Comparison of ENCODE assay signal across 8 cellular contexts in genomic region chr1:156927215-156928042, GRCh38. TPM values are rescaled to one million over a fixed set of nuclear protein-coding genes. Genes with fewer than 3 reads are reported as not detected.
DNase-seq lines count a peak whose midpoint lies in the region; ATAC-seq and TF ChIP-seq lines count a peak whose summit lies in the region.

No MANE protein-coding gene starts in this region.

- H3K27me3 ChIP-seq in A673 (replicated peaks; ENCODE audit: insufficient read depth, low read depth, low read length, poor library complexity), result peaks cover 35% of the 10 kb centered on the region

- H3K36me3 ChIP-seq in A673 (ENCODE audit: insufficient read depth, low read length, poor library complexity, severe bottlenecking), result no peaks in the 10 kb centered on the region

- peak; percentile 81 for TF ChIP-seq CTCF in A673 (conservative IDR thresholded peaks at IDR 0.05; ENCODE audit: low read depth, low read length)

- DNase-seq in A673 (ENCODE audit: low spot score) (peak; percentile 85), GM19240 (ENCODE audit: insufficient read length, low spot score) (peak; percentile 54), NCI-H2196 treated with DMSO at 0.1 percent for 48 hours (lab: John Stamatoyannopoulos, UW; ENCODE audit: unreplicated experiment) (peak; percentile 66), dermis microvascular lymphatic vessel endothelial cell (ENCODE audit: low read depth in 2 of 2) (peak; percentile 46 to 80), lung microvascular endothelial cell (ENCODE audit: low read depth in 2 of 2) (peak; percentile 82)
- peak; percentile 85 for DNase-seq in activated CD4-positive, alpha-beta T cell treated with anti-CD3 and anti-CD28 coated beads for 48 hours
- peak; percentile 46 to 52 for DNase-seq in stimulated activated CD8-positive, alpha-beta memory T cell treated with anti-CD3 and anti-CD28 coated beads, Interleukin-15, amount 100 ng/mL, for 48 hours (ENCODE audit: low read depth in 2 of 2)

- no TSS peak for BruUV-seq in A673 (replicated peaks; lab: Mats Ljungman, UMichigan)

- peak overlapping the region; percentile 31 for H3K4me3 ChIP-seq in A673 (ENCODE audit: low read depth, low read length, poor library complexity, severe bottlenecking)

- POLR2A ChIA-PET in A673 (lab: Charles Lee; ENCODE audit: low non-redundant PET), result no interaction called here

- intact Hi-C loops in A673 (cut with micrococcal nuclease; ENCODE audit: unreplicated experiment), result loop anchor here (2.0 to 10.0 kb wide), 2 partner anchors 35 to 243 kb away; partner anchors contain the start of gene PEAR1

- no peak overlapping the region for H3K27ac ChIP-seq in A673 (ENCODE audit: low read depth, low read length, poor library complexity, severe bottlenecking)

- CTCF ChIA-PET in A673 (lab: Charles Lee), result interaction anchor here (0.6 to 1.5 kb wide), 10 partner anchors 10 to 238 kb away, joined by 3 to 12 read pairs (median 4); no protein-coding TSS in a partner anchor

- no peak for ATAC-seq in GM19324 (IDR thresholded peaks at IDR 0.05; ENCODE audit: low FRiP score, unreplicated experiment)

- H3K4me1 ChIP-seq in A673 (ENCODE audit: insufficient read depth, low read length, poor library complexity, severe bottlenecking), result no peaks in the 10 kb centered on the region

- no peaks in the 10 kb centered on the region for H3K9me3 ChIP-seq in A673 (ENCODE audit: low read depth, low read length, poor library complexity, severe bottlenecking)

RNA-seq across cellular contexts. Expression of gene LRRC71, which starts 7.0 kb away (rescaled TPM):
- not detected in 2 replicates for total RNA-seq in A673 (2021)
- total RNA-seq in dermis microvascular lymphatic vessel endothelial cell, result 0.13 TPM in 2 replicates
- total RNA-seq in lung microvascular endothelial cell, result under 0.01 TPM in 2 replicates

RNA-seq across cellular contexts. Expression of gene PEAR1, which starts 33.9 kb away (rescaled TPM):
- 0.35 and 0.52 TPM in 2 replicates for total RNA-seq in A673 (2021)
- 10.9 and 25.2 TPM in 2 replicates for total RNA-seq in dermis microvascular lymphatic vessel endothelial cell
- total RNA-seq in lung microvascular endothelial cell, result 10.2 and 16.3 TPM in 2 replicates
